Comparison of ENCODE assay signal across 8 cellular contexts in the genomic region with DNA sequence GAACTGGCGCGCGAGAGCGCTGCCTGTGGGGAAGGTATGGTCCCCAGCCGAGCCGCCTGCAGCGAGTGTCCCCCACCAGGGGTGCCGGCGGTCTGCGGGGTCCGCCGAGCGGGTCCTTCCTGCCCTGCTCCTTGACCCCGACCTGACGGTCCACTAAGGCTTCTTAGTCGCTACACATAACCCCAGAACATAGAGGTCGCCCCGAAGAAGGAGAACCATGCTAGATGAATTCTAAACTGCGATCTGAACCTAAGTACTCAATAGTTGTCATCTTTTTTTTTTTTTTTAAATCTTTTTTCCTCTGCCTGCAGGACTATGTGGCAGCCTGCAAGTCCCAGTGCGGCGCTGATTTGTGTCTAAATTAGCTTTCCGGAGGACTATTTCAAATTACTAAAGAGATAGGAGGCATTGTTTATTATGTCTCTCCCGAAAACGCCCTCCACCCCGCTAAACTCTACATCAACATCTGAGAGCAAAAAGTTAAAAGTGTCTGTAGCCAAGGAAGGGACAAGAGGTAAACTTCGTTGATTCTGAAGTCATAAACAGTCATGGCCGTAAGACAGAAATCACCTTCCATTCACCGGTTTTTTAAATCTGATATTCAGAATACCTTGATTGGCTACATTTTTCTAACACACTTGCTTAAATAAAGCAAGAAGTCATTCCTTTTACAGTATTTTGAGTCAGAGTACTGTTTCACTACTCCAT. TPM values are rescaled to one million over a fixed set of nuclear protein-coding genes. Genes with fewer than 3 reads are reported as not detected.
A peak's percentile ranks its signal among the peaks of the same experiment; 100 is the strongest.
DNase-seq lines count a peak whose midpoint lies in the region; ATAC-seq, FAIRE-seq and TF ChIP-seq lines count a peak whose summit lies in the region.

No MANE protein-coding gene starts in this region.

- H4K20me1 ChIP-seq in DND-41 (ENCODE audit: insufficient read depth, low read length) (no peaks in the 10 kb centered on the region), KMS-11 (ENCODE audit: insufficient read depth) (no peaks in the 10 kb centered on the region), keratinocyte (ENCODE audit: control insufficient read depth, extremely low read depth, insufficient read depth, low read length) (no peaks in the 10 kb centered on the region)

- ATAC-seq in DND-41 (ENCODE audit: insufficient read depth, low read depth) (no peak), GM21423 (IDR thresholded peaks at IDR 0.05; ENCODE audit: unreplicated experiment) (peak; percentile 4)

- no peaks in the 10 kb centered on the region for H3K79me2 ChIP-seq in DND-41 (ENCODE audit: insufficient read depth, low read length)
- no peaks in the 10 kb centered on the region for H3K79me2 ChIP-seq in KMS-11 (ENCODE audit: insufficient read depth, low read depth)
- no peaks in the 10 kb centered on the region for H3K79me2 ChIP-seq in keratinocyte (ENCODE audit: control insufficient read depth, insufficient read depth, low read length)

- TF ChIP-seq EP300 in stomach (IDR thresholded peaks at IDR 0.05) = no peak

- H3K4me2 ChIP-seq in DND-41 (ENCODE audit: insufficient read depth, low read length) = peak overlapping the region; percentile 91
- H3K4me2 ChIP-seq in KMS-11 = peak overlapping the region; percentile 68
- H3K4me2 ChIP-seq in keratinocyte (ENCODE audit: control insufficient read depth, extremely low read depth, insufficient read depth, low read depth, low read length) = peak overlapping the region; percentile 98

- no peaks in the 10 kb centered on the region for H3K9me1 ChIP-seq in keratinocyte (ENCODE audit: control insufficient read depth, extremely low read depth, insufficient read depth, low read length)

- H3K27me3 ChIP-seq in DND-41 (ENCODE audit: insufficient read depth, low read length, poor library complexity) (no peaks in the 10 kb centered on the region), KMS-11 (ENCODE audit: insufficient read depth, low read depth) (no peaks in the 10 kb centered on the region), keratinocyte (ENCODE audit: control insufficient read depth, extremely low read depth, insufficient read depth, low read length) (no peaks in the 10 kb centered on the region), stomach (no peaks in the 10 kb centered on the region)

- DNase-seq in DND-41 (no peak), keratinocyte (ENCODE audit: low read depth, low spot score) (no peak), stomach (no peak), EL (no peak), cortex of kidney (lab: John Stamatoyannopoulos, UW) (no peak)

- H3K36me3 ChIP-seq in DND-41 (ENCODE audit: insufficient read depth, low read length) (no peaks in the 10 kb centered on the region), KMS-11 (ENCODE audit: insufficient read depth) (no peaks in the 10 kb centered on the region), keratinocyte (ENCODE audit: control insufficient read depth in 2 of 2, extremely low read depth in 1 of 2, insufficient read depth in 2 of 2, low read length in 2 of 2) (no peaks in the 10 kb centered on the region), stomach (no peaks in the 10 kb centered on the region)

- no peaks in the 10 kb centered on the region for H3K9me3 ChIP-seq in DND-41 (ENCODE audit: insufficient read depth, low read length, severe bottlenecking)
- H3K9me3 ChIP-seq in keratinocyte (ENCODE audit: control insufficient read depth, low read depth, low read length) = no peaks in the 10 kb centered on the region
- no peaks in the 10 kb centered on the region for H3K9me3 ChIP-seq in stomach

- no peak for FAIRE-seq in keratinocyte (lab: Jason Lieb, UNC)

- no peak for TF ChIP-seq POLR2A in stomach (IDR thresholded peaks at IDR 0.05)

- TF ChIP-seq CTCF in DND-41 (IDR thresholded peaks at IDR 0.05; ENCODE audit: borderline replicate concordance, extremely low read depth, low read length, poor library complexity, severe bottlenecking) (no peak), KMS-11 (conservative IDR thresholded peaks at IDR 0.05; ENCODE audit: low read depth, low read length) (no peak), keratinocyte (optimal IDR thresholded peaks at IDR 0.05 in 1 of 3, IDR thresholded peaks at IDR 0.05 in 1 of 3, conservative IDR thresholded peaks at IDR 0.05 in 1 of 3; ENCODE audit: extremely low read depth in 1 of 3, insufficient read depth in 2 of 3, low read length in 3 of 3) (no peak), stomach (IDR thresholded peaks at IDR 0.05) (no peak)

- peak overlapping the region; percentile 99 for H2AFZ ChIP-seq in DND-41 (ENCODE audit: low read depth, low read length)
- H2AFZ ChIP-seq in KMS-11 (ENCODE audit: low read depth) = peak overlapping the region; percentile 95
- peak overlapping the region; percentile 96 for H2AFZ ChIP-seq in keratinocyte (ENCODE audit: control insufficient read depth, low read length)

- peak overlapping the region; percentile 75 for H3K9ac ChIP-seq in DND-41 (ENCODE audit: low read depth, low read length)
- peak overlapping the region; percentile 90 for H3K9ac ChIP-seq in KMS-11
- peak overlapping the region; percentile 96 for H3K9ac ChIP-seq in keratinocyte (ENCODE audit: control insufficient read depth, extremely low read depth, insufficient read depth, low read length)

- H3K27ac ChIP-seq in DND-41 (ENCODE audit: low read length) (peak overlapping the region; percentile 99), KMS-11 (peak overlapping the region; percentile 96), angular gyrus (ENCODE audit: low read depth, low read length) (peak overlapping the region; percentile 79), keratinocyte (ENCODE audit: control insufficient read depth, insufficient read depth, low read length) (peak overlapping the region; percentile 96), stomach (peak overlapping the region; percentile 92 to 96 (median 93))

- H3K4me3 ChIP-seq in DND-41 (ENCODE audit: low read depth in 1 of 2, low read length in 2 of 2) (peak overlapping the region; percentile 55 to 94), KMS-11 (IDR thresholded peaks at IDR 0.05; ENCODE audit: insufficient read depth, low read depth, low read length) (peak overlapping the region; percentile 88), keratinocyte (ENCODE audit: control insufficient read depth in 2 of 3, extremely low read depth in 1 of 3, insufficient read depth in 2 of 3, low read depth in 1 of 3, low read length in 3 of 3) (peak overlapping the region; percentile 65 to 92 (median 78)), stomach (peak overlapping the region; percentile 58 to 79 (median 66))

- 1 to 4% (median 2%) methylated on average over 24 to 28 of the region's 28 CpGs for WGBS in stomach, 5 donors

- dilution Hi-C loops in keratinocyte (cut with MboI; ENCODE audit: extremely low pct_ligation_motif_present, low sequenced_read_pairs) = no loop called here

- intact Hi-C loops in stomach (cut with DNase I; ENCODE audit: low total_unique reads) = loop anchor here (5.0 to 10.0 kb wide), 3 partner anchors 71 to 284 kb away; a partner anchor contains a TSS

- H3K4me1 ChIP-seq in DND-41 (ENCODE audit: insufficient read depth, low read length) (peaks cover 18% of the 10 kb centered on the region), KMS-11 (ENCODE audit: low read depth, poor library complexity, severe bottlenecking) (peaks cover 9% of the 10 kb centered on the region), keratinocyte (ENCODE audit: control insufficient read depth, extremely low read depth, insufficient read depth, low read length) (peaks cover 4% of the 10 kb centered on the region), stomach (peaks cover 5 to 10% (median 8%) of the 10 kb centered on the region in 4 donors)

RNA-seq across cellular contexts. Expression of a gene that starts 0.5 kb away (rescaled TPM):
- polyA plus RNA-seq in keratinocyte (0.04 to 0.10 TPM in 2 of 3 replicates, not detected in the other), stomach (1 to 10 TPM in 2 of 3 donors, under 1 TPM in 1; 0.55 to 8.1 (median 2.1) TPM)
- 0.82 TPM for polyA plus RNA-seq in keratinocyte (2011; ENCODE audit: low read depth)
- polyA plus RNA-seq in keratinocyte (2011; cell fraction: cytosol; rRNA removed) = 0.14 and 0.16 TPM in 2 replicates
- 0.59 and 0.72 TPM in 2 replicates for polyA plus RNA-seq in keratinocyte (2011; cell fraction: nucleus; rRNA removed)
- 0.31 TPM in 1 of 2 replicates, not detected in the other for polyA plus RNA-seq in keratinocyte (2012; ENCODE audit: low replicate concordance)
- 0.13 to 0.58 TPM in 2 of 3 replicates, not detected in the other for polyA minus RNA-seq in keratinocyte
- not detected for polyA minus RNA-seq in keratinocyte (2011; cell fraction: cytosol; rRNA and poly(A)+ RNA removed)
- polyA minus RNA-seq in keratinocyte (2011; cell fraction: nucleus; rRNA and poly(A)+ RNA removed) = 0.31 TPM in 1 of 2 replicates, not detected in the other
- total RNA-seq in stomach = 10 to 100 TPM in 1 of 5 donors, 1 to 10 TPM in 2, not detected in 2; 1.2 to 18.4 (median 3.2) TPM
